Comparison of ENCODE assay signal across 27 cellular contexts in genomic region chr12:8712572-8712971, GRCh38. TPM values are rescaled to one million over a fixed set of nuclear protein-coding genes. Genes with fewer than 3 reads are reported as not detected.
DNase-seq lines count a peak whose midpoint lies in the region; ATAC-seq and TF ChIP-seq lines count a peak whose summit lies in the region.
"Had no signal": no experiment of that assay in that cellular context is flagged by ENCODE, and none has a peak within 500 bp of the region (broad histone marks: within the 10 kb centered on the region; RNA-seq: fewer than 3 reads in every experiment).

No MANE protein-coding gene starts in this region.

- POLR2A ChIA-PET in HEK293 (lab: Yijun Ruan, JAX): interaction anchor here (0.6 kb wide), 1 partner anchor 11 kb away, joined by 5 read pairs; no protein-coding TSS in a partner anchor
- POLR2A ChIA-PET in A673 (lab: Charles Lee; ENCODE audit: low non-redundant PET): interaction anchor here (0.6 kb wide), 1 partner anchor 564 kb away, joined by 3 read pairs; no protein-coding TSS in a partner anchor

- no TSS peak for BruUV-seq in A673 (replicated peaks; lab: Mats Ljungman, UMichigan)

- TF ChIP-seq EP300 in upper lobe of left lung (IDR thresholded peaks at IDR 0.05): no peak

- H3K4me1 ChIP-seq in HEK293 (ENCODE audit: control insufficient read depth, insufficient read depth, low read length) (peaks cover 7% of the 10 kb centered on the region; the same call in 1 of the 2 replicates), lung (ENCODE audit: control insufficient read depth in 2 of 2, insufficient read depth in 2 of 2, low read length in 2 of 2) (peaks cover 0 to 8% of the 10 kb centered on the region in 2 donors), upper lobe of left lung (peaks cover 16 to 29% (median 24%) of the 10 kb centered on the region in 4 donors), A673 (ENCODE audit: insufficient read depth, low read length, poor library complexity, severe bottlenecking) (peaks cover 5% of the 10 kb centered on the region)
- H3K4me1 ChIP-seq: SJSA1 had no signal

- peaks cover 19 to 22% of the 10 kb centered on the region in 2 experiments for H3K36me3 ChIP-seq in HEK293 (ENCODE audit: control insufficient read depth in 2 of 2, insufficient read depth in 1 of 2, low read length in 2 of 2)
- H3K36me3 ChIP-seq in lung (ENCODE audit: control insufficient read depth in 2 of 2, insufficient read depth in 2 of 2, low read length in 2 of 2): no peaks in the 10 kb centered on the region
- H3K36me3 ChIP-seq in upper lobe of left lung: peaks cover 0 to 3% (median 0%) of the 10 kb centered on the region in 4 donors
- H3K36me3 ChIP-seq in A673 (ENCODE audit: insufficient read depth, low read length, poor library complexity, severe bottlenecking): peaks cover 4% of the 10 kb centered on the region

- TF ChIP-seq CTCF in HEK293 (tag by site-specific recombination; IDR thresholded peaks at IDR 0.05): no peak
- TF ChIP-seq CTCF in lung (IDR thresholded peaks at IDR 0.05; ENCODE audit: control extremely low read depth, extremely low read depth): no peak
- TF ChIP-seq CTCF in upper lobe of left lung (IDR thresholded peaks at IDR 0.05): no peak
- TF ChIP-seq CTCF in A673 (conservative IDR thresholded peaks at IDR 0.05; ENCODE audit: low read depth, low read length): no peak

- H3K27ac ChIP-seq in HEK293 (ENCODE audit: extremely low read depth, low read depth, low read length) (no peak overlapping the region), lung (ENCODE audit: low read depth in 1 of 2, low read length in 1 of 2) (peak overlapping the region; percentile 9 to 21), upper lobe of left lung (peak overlapping the region in 3 of 4 donors; percentile 15 to 70 (median 58)), A673 (ENCODE audit: low read depth, low read length, poor library complexity, severe bottlenecking) (no peak overlapping the region)
- H3K27ac ChIP-seq: SJSA1 had no signal

- H3K4me3 ChIP-seq in HEK293 (ENCODE audit: low read depth, low read length) (no peak overlapping the region), lung (no peak overlapping the region), upper lobe of left lung (no peak overlapping the region), A673 (ENCODE audit: low read depth, low read length, poor library complexity, severe bottlenecking) (no peak overlapping the region)
- H3K4me3 ChIP-seq: esophagus squamous epithelium, SJSA1 had no signal

- 24 to 31% methylated on average over 2 of the region's 2 CpGs for WGBS in lung, 2 donors
- 22 to 25% methylated on average over 2 of the region's 2 CpGs for WGBS in upper lobe of left lung, 2 donors

- peak; percentile 58 for DNase-seq in cerebellar cortex (ENCODE audit: low spot score)
- no peak for DNase-seq in lung (ENCODE audit: low spot score)
- no peak for DNase-seq in upper lobe of left lung
- DNase-seq in A673 (ENCODE audit: low spot score): no peak
- no peak for DNase-seq in activated CD4-positive, alpha-beta T cell treated with anti-CD3 and anti-CD28 coated beads for 4 hours
- DNase-seq: activated CD4-positive, alpha-beta T cell treated with anti-CD3 and anti-CD28 coated beads for 1 hour; activated CD8-positive, alpha-beta T cell treated with anti-CD3 and anti-CD28 coated beads, Interleukin-2, amount 10 ng/mL, durations not matched to agents 7 days and 5 days; activated effector memory CD4-positive, alpha-beta T cell treated with anti-CD3 and anti-CD28 coated beads, Interleukin-2, amount 50 U/mL, for 16 hours; activated T-cell treated with anti-CD3 and anti-CD28 coated beads for 4 hours; CD8-positive, alpha-beta T cell; effector memory CD8-positive, alpha-beta T cell; esophagus squamous epithelium; GDM1; islet precursor cell; Karpas-422; naive thymus-derived CD4-positive, alpha-beta T cell; NCI-H1048; NCI-H1694 treated with DMSO at 0.1 percent for 48 hours; NCI-H524 treated with DMSO at 0.1 percent for 48 hours; nucleus accumbens; small intestine; stimulated activated CD4-positive, alpha-beta T cell treated with anti-CD3 and anti-CD28 coated beads, Interleukin-2, amount 100 ng/mL, for 24 hours; T-helper 1 cell had no signal

- no peak for TF ChIP-seq POLR2A in upper lobe of left lung (IDR thresholded peaks at IDR 0.05)

- H3K27me3 ChIP-seq in lung (ENCODE audit: control insufficient read depth, insufficient read depth): no peaks in the 10 kb centered on the region
- no peaks in the 10 kb centered on the region for H3K27me3 ChIP-seq in upper lobe of left lung
- no peaks in the 10 kb centered on the region for H3K27me3 ChIP-seq in A673 (replicated peaks; ENCODE audit: insufficient read depth, low read depth, low read length, poor library complexity)
- H3K27me3 ChIP-seq: esophagus squamous epithelium, SJSA1 had no signal

- intact Hi-C loops in A673 (cut with micrococcal nuclease; ENCODE audit: unreplicated experiment): no loop called here

- no peak for ATAC-seq in lung (ENCODE audit: insufficient read depth, low FRiP score)
- no peak for ATAC-seq in upper lobe of left lung (ENCODE audit: low FRiP score in 2 of 2)
- no peak for ATAC-seq in GM18870 (IDR thresholded peaks at IDR 0.05; ENCODE audit: unreplicated experiment)
- ATAC-seq: activated CD8-positive, alpha-beta T cell treated with anti-CD3 and anti-CD28 coated beads, Interleukin-2, amount 10 ng/mL, durations not matched to agents 7 days and 5 days; CD8-positive, alpha-beta T cell; effector memory CD8-positive, alpha-beta T cell; naive thymus-derived CD4-positive, alpha-beta T cell; Panc1 had no signal

- CTCF ChIA-PET in HEK293 (lab: Yijun Ruan, JAX) (interaction anchor here (0.7 to 1.1 kb wide), 2 partner anchors 9 to 31 kb away, joined by 3 read pairs; no protein-coding TSS in a partner anchor), A673 (lab: Charles Lee) (no interaction called here)

- no peaks in the 10 kb centered on the region for H3K9me3 ChIP-seq in HEK293 (ENCODE audit: control insufficient read depth, insufficient read depth, low read depth, low read length)
- H3K9me3 ChIP-seq in lung (ENCODE audit: control insufficient read depth in 2 of 2, insufficient read depth in 1 of 2, low read length in 1 of 2): no peaks in the 10 kb centered on the region
- H3K9me3 ChIP-seq in upper lobe of left lung: no peaks in the 10 kb centered on the region
- H3K9me3 ChIP-seq in A673 (ENCODE audit: low read depth, low read length, poor library complexity, severe bottlenecking): no peaks in the 10 kb centered on the region
- H3K9me3 ChIP-seq: esophagus squamous epithelium, SJSA1 had no signal

TF ChIP-seq in HEK293, 187 proteins besides CTCF, POLR2A, EP300 and RAD21:
- TF ChIP-seq ZNF157 (tag by site-specific recombination; IDR thresholded peaks at IDR 0.05) (peak; percentile 46; the same call in 1 of the 2 replicates), ZBTB49 (tag by site-specific recombination; IDR thresholded peaks at IDR 0.05; ENCODE audit: low read depth) (no peak), ZNF404 (tag by site-specific recombination; IDR thresholded peaks at IDR 0.05) (no peak), TSHZ1 (tag by site-specific recombination; IDR thresholded peaks at IDR 0.05; ENCODE audit: borderline replicate concordance) (no peak)

RNA-seq across cellular contexts. Expression of gene RIMKLB, which starts 14.8 kb away (rescaled TPM):
- 10 to 100 TPM; 28.2 to 95.1 TPM for total RNA-seq in lung
- polyA plus RNA-seq in lung: 10 to 100 TPM; 19.9 to 43.2 TPM
- 100 to 1,000 TPM in 1 of 6 donors, 10 to 100 TPM in 5; 25.2 to 103 (median 40.1) TPM for total RNA-seq in upper lobe of left lung
- 21.9 and 27.2 TPM in 2 replicates for total RNA-seq in A673 (2021)

RNA-seq across cellular contexts. Expression of gene MFAP5, which starts 49.9 kb away (rescaled TPM):
- total RNA-seq in lung (10 to 100 TPM in 1 of 2 donors, 1 to 10 TPM in 1; 4.4 to 10.0 TPM), upper lobe of left lung (100 to 1,000 TPM in 1 of 6 donors, 10 to 100 TPM in 1, 1 to 10 TPM in 4; 2.1 to 102 (median 8.5) TPM), A673 (2021) (0.52 and 1.7 TPM in 2 replicates)
- polyA plus RNA-seq in lung: 1 to 10 TPM; 1.6 to 2.6 TPM
- total RNA-seq: activated CD8-positive, alpha-beta T cell treated with anti-CD3 and anti-CD28 coated beads, Interleukin-2, amount 10 ng/mL, durations not matched to agents 7 days and 5 days; CD8-positive, alpha-beta T cell; naive thymus-derived CD4-positive, alpha-beta T cell had no signal
- polyA plus RNA-seq: naive thymus-derived CD4-positive, alpha-beta T cell had no signal

Comparison
In these comparisons a context has a peak if more than half of its experiments do, and no peak if none do; other contexts are left out.
1. H3K27ac ChIP-seq: peak in lung (2 of 2) and upper lobe of left lung (3 of 4); none in HEK293 (single experiment) and A673 (single experiment).